In the genomic region with DNA sequence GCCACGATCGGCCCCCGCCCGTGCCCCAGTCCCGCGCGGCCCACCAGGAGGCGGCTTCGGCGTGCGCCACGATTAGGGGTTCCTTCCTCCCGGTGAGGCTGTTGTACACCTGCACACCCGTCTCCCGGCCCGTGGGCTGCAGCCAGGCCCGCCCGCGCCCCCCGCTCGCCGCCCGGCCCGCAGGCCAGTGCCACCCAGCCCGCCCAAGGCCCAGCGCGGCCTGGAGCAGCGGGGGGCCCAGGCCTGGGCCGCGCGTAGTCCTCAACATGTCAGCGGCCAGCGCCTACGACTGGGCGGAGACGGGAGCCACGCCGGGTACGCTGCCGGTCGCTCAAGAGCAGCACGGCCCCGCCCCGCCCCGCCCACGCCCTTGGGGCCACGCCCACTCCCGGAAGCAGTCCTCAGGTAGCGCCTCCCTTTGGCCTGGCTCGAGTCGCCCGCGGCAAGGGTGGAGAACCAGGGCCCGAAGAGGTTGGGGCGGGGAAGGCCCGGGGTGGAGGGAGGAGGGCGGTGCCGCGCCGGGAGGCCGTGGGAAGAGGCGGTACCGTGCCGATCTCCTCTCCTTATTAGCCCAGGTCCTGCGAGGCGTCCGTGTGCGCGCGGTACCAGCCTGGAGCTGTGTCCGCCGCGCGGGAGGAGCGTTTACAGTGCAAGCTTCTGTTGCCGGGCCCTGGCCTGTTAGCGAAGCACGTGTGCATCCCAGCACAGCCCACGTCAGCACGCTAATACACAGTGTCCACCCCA, we compare ENCODE assay signal across 8 cellular contexts. TPM values are rescaled to one million over a fixed set of nuclear protein-coding genes. Genes with fewer than 3 reads are reported as not detected.
DNase-seq lines count a peak whose midpoint lies in the region; TF ChIP-seq lines count a peak whose summit lies in the region.

CARS2 (minus strand) TSS at position 291 of the 744 bp plus-strand sequence; CDS start at position 268, 23 bp downstream.

- TF ChIP-seq CTCF in MM.1S (IDR thresholded peaks at IDR 0.05; ENCODE audit: low read length), result 0 out of 2 replicates have a peak, but pooled peaks have one; percentile 6
- no peak for TF ChIP-seq CTCF in fibroblast of pulmonary artery (IDR thresholded peaks at IDR 0.05; ENCODE audit: low read length, missing control alignments)
- no peak for TF ChIP-seq CTCF in nephron (IDR thresholded peaks at IDR 0.05; ENCODE audit: unreplicated experiment in 3 of 3)

- in situ Hi-C loops in G401 (cut with HindIII; ENCODE audit: low sequenced_read_pairs) (no loop called here), HAP-1 (cut with MboI; ENCODE audit: low sequenced_read_pairs) (no loop called here)

- peak within 1 kb of the TSS; percentile 81 for H2AFZ ChIP-seq in MM.1S (ENCODE audit: low read length)

- peak within 1 kb of the TSS; percentile 89 to 95 (median 93) for H3K4me3 Mint-ChIP-seq in nephron
- peak within 1 kb of the TSS; percentile 89 for H3K4me3 Mint-ChIP-seq in stimulated activated naive CD8-positive, alpha-beta T cell treated with anti-CD3 and anti-CD28 coated beads, Interleukin-15, Interleukin-2, amounts not matched to agents 100 ng/mL and 50 ng/mL, for 24 hours

- no peaks in the 10 kb centered on the region for H4K20me1 ChIP-seq in MM.1S (ENCODE audit: insufficient read depth, low read length)

- no peaks in the 10 kb centered on the region for H3K9me3 Mint-ChIP-seq in nephron
- H3K9me3 Mint-ChIP-seq in stimulated activated naive CD8-positive, alpha-beta T cell treated with anti-CD3 and anti-CD28 coated beads, Interleukin-15, Interleukin-2, amounts not matched to agents 100 ng/mL and 50 ng/mL, for 24 hours, result no peaks in the 10 kb centered on the region

- H3K36me3 ChIP-seq in HAP-1 (replicated peaks), result peaks cover 19% of the 10 kb centered on the region
- 0 out of 2 replicates have a peak, but pooled peaks cover under 1% of the 10 kb centered on the region for H3K36me3 ChIP-seq in MM.1S (replicated peaks; ENCODE audit: insufficient read depth, low read length)

- H3K27ac ChIP-seq in MM.1S (ENCODE audit: low read length), result peak within 1 kb of the TSS; percentile 37; the same call in 1 of the 2 replicates

- peak within 1 kb of the TSS; percentile 75 to 92 (median 79) for H3K27ac Mint-ChIP-seq in nephron
- H3K27ac Mint-ChIP-seq in stimulated activated naive CD8-positive, alpha-beta T cell treated with anti-CD3 and anti-CD28 coated beads, Interleukin-15, Interleukin-2, amounts not matched to agents 100 ng/mL and 50 ng/mL, for 24 hours, result peak within 1 kb of the TSS; percentile 89

- peak within 1 kb of the TSS; percentile 87 for H3K4me2 ChIP-seq in MM.1S (ENCODE audit: low read depth, low read length)

- H3K4me1 Mint-ChIP-seq in nephron, result peaks cover 27% of the 10 kb centered on the region
- peaks cover 40% of the 10 kb centered on the region for H3K4me1 Mint-ChIP-seq in stimulated activated naive CD8-positive, alpha-beta T cell treated with anti-CD3 and anti-CD28 coated beads, Interleukin-15, Interleukin-2, amounts not matched to agents 100 ng/mL and 50 ng/mL, for 24 hours (ENCODE audit: low read depth)

- H3K9me2 ChIP-seq in MM.1S (replicated peaks; ENCODE audit: insufficient read depth, low read length), result no peaks in the 10 kb centered on the region

- no peaks in the 10 kb centered on the region for H3K27me3 Mint-ChIP-seq in nephron (ENCODE audit: low read depth)
- H3K27me3 Mint-ChIP-seq in stimulated activated naive CD8-positive, alpha-beta T cell treated with anti-CD3 and anti-CD28 coated beads, Interleukin-15, Interleukin-2, amounts not matched to agents 100 ng/mL and 50 ng/mL, for 24 hours, result no peaks in the 10 kb centered on the region

- peaks cover 41% of the 10 kb centered on the region for H3K79me2 ChIP-seq in MM.1S (ENCODE audit: low read length)

- H3K27me3 ChIP-seq in HAP-1 (ENCODE audit: low read depth), result no peaks in the 10 kb centered on the region
- H3K27me3 ChIP-seq in MM.1S (replicated peaks; ENCODE audit: insufficient read depth, low read length), result no peaks in the 10 kb centered on the region

- H3K9me3 ChIP-seq in HAP-1 (no peaks in the 10 kb centered on the region), MM.1S (replicated peaks; ENCODE audit: insufficient read depth, low read length) (no peaks in the 10 kb centered on the region)

- H3K9ac ChIP-seq in MM.1S (ENCODE audit: low read length), result peak within 1 kb of the TSS; percentile 77

- no peaks in the 10 kb centered on the region for H3F3A ChIP-seq in MM.1S (ENCODE audit: insufficient read depth, low read length)

- DNase-seq in G401 (ENCODE audit: low spot score), result peak; percentile 98
- peak; percentile 93 to 98 for DNase-seq in HAP-1 (ENCODE audit: low spot score in 2 of 2)
- peak; percentile 97 for DNase-seq in MM.1S
- DNase-seq in SHP77 treated with DMSO at 0.1 percent for 48 hours (lab: John Stamatoyannopoulos, UW), result peak; percentile 95
- DNase-seq in activated effector memory CD4-positive, alpha-beta T cell treated with Interleukin-2 at 50 U/mL for 16 hours, result peak; percentile 89
- peak; percentile 97 for DNase-seq in fibroblast of pulmonary artery (ENCODE audit: low read depth)

- H3K36me3 Mint-ChIP-seq in nephron (ENCODE audit: low read depth), result peaks cover 19% of the 10 kb centered on the region
- peaks cover 25% of the 10 kb centered on the region for H3K36me3 Mint-ChIP-seq in stimulated activated naive CD8-positive, alpha-beta T cell treated with anti-CD3 and anti-CD28 coated beads, Interleukin-15, Interleukin-2, amounts not matched to agents 100 ng/mL and 50 ng/mL, for 24 hours (ENCODE audit: low read depth)

- H3K4me3 ChIP-seq in HAP-1 (peak within 1 kb of the TSS; percentile 59), MM.1S (ENCODE audit: low read length) (peak within 1 kb of the TSS; percentile 87), fibroblast of pulmonary artery (replicated peaks; ENCODE audit: low read depth, low read length) (peak within 1 kb of the TSS; percentile 74)

- peaks cover 14% of the 10 kb centered on the region for H3K4me1 ChIP-seq in HAP-1
- peaks cover 5% of the 10 kb centered on the region for H3K4me1 ChIP-seq in MM.1S (ENCODE audit: low read length)

RNA-seq across cellular contexts. Expression of gene CARS2, which starts in this region (rescaled TPM):
- 91.1 and 97.3 TPM in 2 replicates for total RNA-seq in G401 (2014; rRNA removed; shearing (Covaris generic))

Comparison
In these comparisons a context has a peak if more than half of its experiments do, and no peak if none do; other contexts are left out.
1. Peak in every context shown above with its lines: DNase-seq, H3K4me3 ChIP-seq and H3K27ac ChIP-seq.